ENCODE assay signal across 1 cellular context in genomic region chr20:32709528-32710121, GRCh38.
TF ChIP-seq lines count a peak whose summit lies in the region.

No MANE protein-coding gene starts in this region.

TF ChIP-seq in WTC11, 78 proteins besides CTCF, POLR2A, EP300 and RAD21 (continued from another document):
- TF ChIP-seq PRDM15 (CRISPR knock-in tag; IDR thresholded peaks at IDR 0.05) (no peak), SMAD3 (CRISPR knock-in tag; IDR thresholded peaks at IDR 0.05; ENCODE audit: borderline replicate concordance) (no peak), TEAD1 (CRISPR knock-in tag; IDR thresholded peaks at IDR 0.05) (no peak), ZNF423 (CRISPR knock-in tag; IDR thresholded peaks at IDR 0.05) (no peak), TP53 (CRISPR knock-in tag; IDR thresholded peaks at IDR 0.05) (no peak), HMGA2 (CRISPR knock-in tag; IDR thresholded peaks at IDR 0.05) (no peak), ZNF281 (CRISPR knock-in tag; IDR thresholded peaks at IDR 0.05) (no peak), IRF1 (CRISPR knock-in tag; IDR thresholded peaks at IDR 0.05) (no peak), JUN (CRISPR knock-in tag; IDR thresholded peaks at IDR 0.05) (no peak), ATF1 (CRISPR knock-in tag; IDR thresholded peaks at IDR 0.05) (no peak)
TF ChIP-seq in WTC11: peak in this region for 0.
